13 cellular contexts compared by ENCODE assay signal in the genomic region with DNA sequence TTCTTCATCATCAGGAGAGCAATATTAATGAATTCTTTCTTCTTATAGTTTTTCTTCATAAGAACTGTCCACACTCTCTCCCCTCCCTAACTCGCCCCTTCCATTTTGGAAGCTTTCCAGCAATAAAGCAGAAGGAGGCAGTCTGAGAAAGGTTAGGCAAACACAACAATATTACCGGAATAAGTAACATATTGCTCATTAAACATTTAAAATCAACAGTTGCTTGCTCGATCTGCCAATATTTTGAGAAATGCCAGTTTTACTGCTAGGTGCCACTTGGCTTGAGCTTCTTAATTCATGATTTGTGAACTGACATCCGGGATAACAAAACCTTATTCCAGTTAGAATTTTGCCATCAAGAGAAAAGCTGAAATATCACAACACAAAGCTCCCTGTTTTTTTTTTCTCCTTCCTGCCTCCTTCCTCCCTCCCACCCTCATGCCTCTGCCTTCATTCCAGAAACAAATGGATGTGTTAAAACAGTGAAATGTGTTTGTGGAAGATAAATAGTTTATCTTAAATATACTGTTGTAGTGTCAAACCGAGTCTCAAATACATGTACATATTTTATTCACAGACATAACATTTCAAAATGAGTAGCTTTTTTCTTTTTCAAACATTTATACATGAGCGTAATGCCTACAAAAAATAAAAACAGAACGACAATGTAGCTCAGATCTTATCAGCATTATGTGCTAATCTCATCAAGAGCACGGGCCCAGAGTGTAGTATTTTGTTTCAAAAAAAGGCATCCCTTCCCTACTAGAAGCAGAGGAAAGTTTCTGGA.
DNase-seq lines count a peak whose midpoint lies in the region; ATAC-seq and TF ChIP-seq lines count a peak whose summit lies in the region.
"Had no signal": no experiment of that assay in that cellular context is flagged by ENCODE, and none has a peak within 500 bp of the region (broad histone marks: within the 10 kb centered on the region; RNA-seq: fewer than 3 reads in every experiment).

No MANE protein-coding gene starts in this region.

- intact Hi-C loops in ascending aorta (cut with DNase I) = no loop called here

- no peaks in the 10 kb centered on the region for H3K4me1 ChIP-seq in ascending aorta
- H3K4me1 ChIP-seq in tibial nerve = peaks cover 0 to 16% (median 0%) of the 10 kb centered on the region in 4 donors
- H3K4me1 ChIP-seq: thyroid gland had no signal

- DNase-seq in NCI-H2196 (lab: John Stamatoyannopoulos, UW; ENCODE audit: unreplicated experiment) (peak; percentile 31), NCI-H2196 treated with DMSO at 0.1 percent for 48 hours (lab: John Stamatoyannopoulos, UW; ENCODE audit: unreplicated experiment) (no peak), ascending aorta (ENCODE audit: low spot score in 2 of 2) (no peak), medulla oblongata (ENCODE audit: extremely low spot score) (peak; percentile 13), tibial nerve (ENCODE audit: low spot score in 2 of 2) (no peak), MG63 (no peak)
- DNase-seq in stimulated activated CD4-positive, alpha-beta T cell treated with anti-CD3 and anti-CD28 coated beads, Interleukin-4, amount 100 ng/mL, for 24 hours = no peak
- DNase-seq: activated CD4-positive, alpha-beta T cell treated with anti-CD3 and anti-CD28 coated beads, Interleukin-2, amount 50 U/mL, for 4 hours; Karpas-422; PC-9; T-helper 9 cell; thyroid gland had no signal

- WGBS in tibial nerve, 2 donors = 6 to 7% methylated on average over 8 of the region's 8 CpGs

- peak overlapping the region; percentile 11 to 39 for H3K4me3 ChIP-seq in ascending aorta
- H3K4me3 ChIP-seq in tibial nerve = peak overlapping the region in 3 of 4 donors; percentile 13 to 31 (median 30)
- no peak overlapping the region for H3K4me3 ChIP-seq in MG63
- H3K4me3 ChIP-seq: PC-9, thyroid gland had no signal

- no peak overlapping the region for H3K27ac ChIP-seq in ascending aorta
- H3K27ac ChIP-seq in tibial nerve = peak overlapping the region in 2 of 4 donors; percentile 62 to 68
- H3K27ac ChIP-seq: PC-9, thyroid gland had no signal

- H3K36me3 ChIP-seq in ascending aorta (no peaks in the 10 kb centered on the region), tibial nerve (no peaks in the 10 kb centered on the region), MG63 (no peaks in the 10 kb centered on the region)
- H3K36me3 ChIP-seq: thyroid gland had no signal

- ATAC-seq in GM19452 (IDR thresholded peaks at IDR 0.05; ENCODE audit: unreplicated experiment) = no peak

- TF ChIP-seq CTCF in ascending aorta (IDR thresholded peaks at IDR 0.05) (no peak), tibial nerve (IDR thresholded peaks at IDR 0.05) (no peak)

- no peak for TF ChIP-seq EP300 in tibial nerve (IDR thresholded peaks at IDR 0.05)

- H3K9me3 ChIP-seq in ascending aorta = no peaks in the 10 kb centered on the region
- no peaks in the 10 kb centered on the region for H3K9me3 ChIP-seq in tibial nerve
- no peaks in the 10 kb centered on the region for H3K9me3 ChIP-seq in MG63
- H3K9me3 ChIP-seq: thyroid gland had no signal

- no peaks in the 10 kb centered on the region for H3K27me3 ChIP-seq in ascending aorta
- no peaks in the 10 kb centered on the region for H3K27me3 ChIP-seq in tibial nerve
- no peaks in the 10 kb centered on the region for H3K27me3 ChIP-seq in MG63
- H3K27me3 ChIP-seq: thyroid gland had no signal

- no peak for TF ChIP-seq POLR2A in tibial nerve (IDR thresholded peaks at IDR 0.05)

Comparison
In these comparisons a context has a peak if more than half of its experiments do, and no peak if none do; other contexts are left out.
1. DNase-seq: peak in NCI-H2196 (single experiment) and medulla oblongata (single experiment); none in NCI-H2196 treated with DMSO at 0.1 percent for 48 hours (single experiment), ascending aorta (0 of 2), tibial nerve (0 of 2), stimulated activated CD4-positive, alpha-beta T cell treated with anti-CD3 and anti-CD28 coated beads, Interleukin-4, amount 100 ng/mL, for 24 hours (single experiment) and MG63 (single experiment).